In the genomic region with DNA sequence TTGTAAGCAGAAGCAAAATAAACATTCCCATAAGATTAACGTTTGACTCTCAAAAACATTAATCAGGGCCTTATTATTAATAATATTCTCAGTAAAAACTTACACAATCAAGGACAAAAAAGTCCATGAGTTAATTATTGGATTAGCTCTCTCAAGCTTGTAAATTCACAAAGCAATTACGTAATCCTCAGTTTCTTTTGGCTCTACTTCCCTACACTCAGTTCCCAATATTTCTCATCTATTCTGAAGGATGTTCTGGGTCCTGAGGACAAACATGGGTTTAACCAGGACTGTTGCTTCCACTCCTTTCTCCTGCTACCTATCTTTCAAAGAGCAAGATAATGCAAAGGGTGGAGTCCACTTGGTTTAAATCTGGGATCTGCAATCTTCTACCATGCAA, we compare ENCODE assay signal across 2 cellular contexts.
A peak's percentile ranks its signal among the peaks of the same experiment; 100 is the strongest.
TF ChIP-seq lines count a peak whose summit lies in the region.

No MANE protein-coding gene starts in this region.

TF ChIP-seq in IMR-90, 13 proteins besides CTCF, POLR2A, EP300 and RAD21:
- TF ChIP-seq CEBPB (IDR thresholded peaks at IDR 0.05; ENCODE audit: low read depth, low read length) (peak; percentile 73), BHLHE40 (IDR thresholded peaks at IDR 0.05; ENCODE audit: low read depth, low read length) (no peak), MAZ (IDR thresholded peaks at IDR 0.05; ENCODE audit: borderline replicate concordance, low read depth, low read length) (no peak)
TF ChIP-seq in IMR-90: peak in this region for 1.

TF ChIP-seq in HepG2, 621 proteins besides CTCF, POLR2A, EP300 and RAD21:
- TF ChIP-seq, protein P1, sequence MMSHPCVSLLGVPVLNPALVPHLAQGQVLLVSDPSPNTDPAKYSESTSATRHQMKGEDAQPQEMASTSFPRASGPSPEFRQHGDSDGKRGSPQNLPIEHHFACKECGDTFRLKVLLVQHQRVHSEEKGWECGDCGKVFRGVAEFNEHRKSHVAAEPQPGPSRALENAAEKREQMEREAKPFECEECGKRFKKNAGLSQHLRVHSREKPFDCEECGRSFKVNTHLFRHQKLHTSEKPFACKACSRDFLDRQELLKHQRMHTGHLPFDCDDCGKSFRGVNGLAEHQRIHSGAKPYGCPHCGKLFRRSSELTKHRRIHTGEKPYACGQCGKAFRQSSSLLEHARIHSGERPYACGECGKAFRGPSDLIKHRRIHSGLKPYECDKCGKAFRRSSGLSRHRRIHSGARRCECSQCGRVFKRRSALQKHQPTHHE (CRISPR knock-in tag; IDR thresholded peaks at IDR 0.05; ENCODE audit: borderline replicate concordance) = no peak
- TF ChIP-seq MED8 (CRISPR knock-in tag; IDR thresholded peaks at IDR 0.05; ENCODE audit: insufficient replicate concordance) = no peak
- TF ChIP-seq TMF1 (CRISPR knock-in tag; IDR thresholded peaks at IDR 0.05; ENCODE audit: low read depth) = no peak
- TF ChIP-seq FOXA3 (CRISPR knock-in tag; IDR thresholded peaks at IDR 0.05) = no peak
- TF ChIP-seq CEBPB (IDR thresholded peaks at IDR 0.05; ENCODE audit: borderline replicate concordance, low read depth, low read length) = peak; percentile 57
